Comparison of ENCODE assay signal across 14 cellular contexts in the genomic region with DNA sequence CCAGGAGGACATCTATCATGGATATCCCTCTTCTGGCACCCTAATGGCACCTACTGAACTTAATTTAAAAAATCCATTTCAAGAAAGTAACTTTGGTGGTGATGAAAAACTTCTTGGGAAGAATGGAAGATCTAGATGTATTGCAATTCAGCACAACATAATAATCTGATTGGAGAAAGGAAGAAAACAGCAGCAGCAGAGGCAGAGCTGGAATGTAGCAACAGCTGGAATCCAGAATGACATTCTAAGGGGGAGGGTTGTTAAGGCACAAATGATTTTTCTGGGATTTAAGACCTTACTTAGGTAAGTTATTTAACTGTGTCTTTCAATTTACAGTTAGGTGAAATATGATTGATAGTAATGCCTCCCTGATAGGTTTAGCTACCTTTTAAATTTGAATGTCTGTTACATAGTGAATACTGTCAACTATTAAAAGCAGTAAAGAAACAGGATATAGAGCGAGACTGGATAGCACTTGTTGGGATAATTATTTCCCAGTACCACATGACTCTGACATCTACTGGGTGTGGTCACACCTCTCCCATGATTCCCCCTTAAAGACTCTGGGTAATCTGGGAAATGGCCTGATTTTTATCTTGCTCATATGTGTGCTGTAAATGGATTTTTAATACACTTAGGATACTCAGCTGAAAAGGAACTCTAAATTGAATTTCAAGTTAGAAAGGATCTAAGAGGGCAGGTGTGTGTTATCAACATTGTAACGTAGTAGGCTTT. TPM values are rescaled to one million over a fixed set of nuclear protein-coding genes. Genes with fewer than 3 reads are reported as not detected.
DNase-seq lines count a peak whose midpoint lies in the region; ATAC-seq and TF ChIP-seq lines count a peak whose summit lies in the region.
"Had no signal": no experiment of that assay in that cellular context is flagged by ENCODE, and none has a peak within 500 bp of the region (broad histone marks: within the 10 kb centered on the region; RNA-seq: fewer than 3 reads in every experiment).

No MANE protein-coding gene starts in this region.

- ATAC-seq in GM21717 (IDR thresholded peaks at IDR 0.05; ENCODE audit: unreplicated experiment) = no peak
- ATAC-seq: activated naive CD4-positive, alpha-beta T cell treated with anti-CD3 and anti-CD28 coated beads, Interleukin-2, amount 50 U/mL, for 72 hours had no signal

- H3K9me3 Mint-ChIP-seq in activated CD4-positive, alpha-beta T cell treated with anti-CD3 and anti-CD28 coated beads, Interleukin-2, amount 10 ng/mL, durations not matched to agents 24 days and 14 days = no peaks in the 10 kb centered on the region
- H3K9me3 Mint-ChIP-seq in HFFc6 = no peaks in the 10 kb centered on the region
- no peaks in the 10 kb centered on the region for H3K9me3 Mint-ChIP-seq in nephron
- H3K9me3 Mint-ChIP-seq: activated naive CD4-positive, alpha-beta T cell treated with anti-CD3 and anti-CD28 coated beads, Interleukin-2, amount 50 U/mL, for 72 hours had no signal

- peak overlapping the region; percentile 51 for H3K27ac Mint-ChIP-seq in activated CD4-positive, alpha-beta T cell treated with anti-CD3 and anti-CD28 coated beads, Interleukin-2, amount 10 ng/mL, durations not matched to agents 24 days and 14 days
- H3K27ac Mint-ChIP-seq in HFFc6 = peak overlapping the region; percentile 38; the same call in 1 of the 2 replicates
- H3K27ac Mint-ChIP-seq in nephron = peak overlapping the region in 2 of 3 experiments; percentile 46 to 47
- H3K27ac Mint-ChIP-seq: activated naive CD4-positive, alpha-beta T cell treated with anti-CD3 and anti-CD28 coated beads, Interleukin-2, amount 50 U/mL, for 72 hours had no signal

- H3K27me3 Mint-ChIP-seq in activated CD4-positive, alpha-beta T cell treated with anti-CD3 and anti-CD28 coated beads, Interleukin-2, amount 10 ng/mL, durations not matched to agents 24 days and 14 days = no peaks in the 10 kb centered on the region
- H3K27me3 Mint-ChIP-seq in HFFc6 (ENCODE audit: insufficient read depth) = peaks cover 1% of the 10 kb centered on the region; the same call in 1 of the 2 replicates
- no peaks in the 10 kb centered on the region for H3K27me3 Mint-ChIP-seq in nephron (ENCODE audit: low read depth)

- intact Hi-C loops in activated CD4-positive, alpha-beta T cell treated with anti-CD3 and anti-CD28 coated beads, Interleukin-2, amount 10 ng/mL, durations not matched to agents 24 days and 14 days (cut with micrococcal nuclease) = no loop called here

- no peak overlapping the region for H3K4me3 ChIP-seq in choroid plexus epithelial cell (ENCODE audit: low read depth, low read length)
- H3K4me3 ChIP-seq: PC-9, suprapubic skin had no signal

- peaks cover 47% of the 10 kb centered on the region for H3K4me1 Mint-ChIP-seq in activated CD4-positive, alpha-beta T cell treated with anti-CD3 and anti-CD28 coated beads, Interleukin-2, amount 10 ng/mL, durations not matched to agents 24 days and 14 days
- H3K4me1 Mint-ChIP-seq in HFFc6 (ENCODE audit: low read depth) (peaks cover 63% of the 10 kb centered on the region), nephron (peaks cover 38% of the 10 kb centered on the region)

- TF ChIP-seq CTCF in HFFc6 (IDR thresholded peaks at IDR 0.05) (no peak), choroid plexus epithelial cell (conservative IDR thresholded peaks at IDR 0.05; ENCODE audit: low read depth, low read length) (no peak), nephron (IDR thresholded peaks at IDR 0.05; ENCODE audit: unreplicated experiment in 3 of 3) (no peak)

- no peak overlapping the region for H3K4me3 Mint-ChIP-seq in activated CD4-positive, alpha-beta T cell treated with anti-CD3 and anti-CD28 coated beads, Interleukin-2, amount 10 ng/mL, durations not matched to agents 24 days and 14 days
- H3K4me3 Mint-ChIP-seq in HFFc6 (no peak overlapping the region), nephron (no peak overlapping the region)

- DNase-seq in activated CD4-positive, alpha-beta T cell treated with anti-CD3 and anti-CD28 coated beads, Interleukin-2, amount 10 ng/mL, durations not matched to agents 24 days and 14 days = no peak
- DNase-seq in activated CD4-positive, alpha-beta T cell treated with anti-CD3 and anti-CD28 coated beads for 4 hours = no peak
- no peak for DNase-seq in HFFc6
- DNase-seq in choroid plexus epithelial cell (ENCODE audit: low read depth) = peak; percentile 41
- no peak for DNase-seq in mucosa of gallbladder (ENCODE audit: low spot score)
- DNase-seq in NCI-H748 (lab: John Stamatoyannopoulos, UW; ENCODE audit: unreplicated experiment) = no peak
- DNase-seq: Caco-2, caudate nucleus, PC-9, WERI-Rb-1 had no signal

- H3K36me3 Mint-ChIP-seq in activated CD4-positive, alpha-beta T cell treated with anti-CD3 and anti-CD28 coated beads, Interleukin-2, amount 10 ng/mL, durations not matched to agents 24 days and 14 days (ENCODE audit: low read depth) = peaks cover 46% of the 10 kb centered on the region
- H3K36me3 Mint-ChIP-seq in HFFc6 (ENCODE audit: low read depth) = peaks cover 56% of the 10 kb centered on the region
- peaks cover 61% of the 10 kb centered on the region for H3K36me3 Mint-ChIP-seq in nephron (ENCODE audit: low read depth)

RNA-seq across cellular contexts. Expression of gene CAPRIN1, which starts 11.7 kb away (rescaled TPM):
- 318 and 321 TPM in 2 replicates for total RNA-seq in activated CD4-positive, alpha-beta T cell treated with anti-CD3 and anti-CD28 coated beads, Interleukin-2, amount 10 ng/mL, durations not matched to agents 24 days and 14 days
- total RNA-seq in HFFc6 (2021; fragmentation: NEBNext Ultra II Directional; extraction: Animal tissue kit (Norgen Biotek cat#: 25700)) = 100 to 1,000 TPM; 275 to 313 (median 300) TPM
- total RNA-seq in mucosa of gallbladder = 204 TPM

RNA-seq across cellular contexts. Expression of gene NAT10, which starts 42.2 kb away (rescaled TPM):
- total RNA-seq in activated CD4-positive, alpha-beta T cell treated with anti-CD3 and anti-CD28 coated beads, Interleukin-2, amount 10 ng/mL, durations not matched to agents 24 days and 14 days = 162 and 169 TPM in 2 replicates
- total RNA-seq in HFFc6 (2021; fragmentation: NEBNext Ultra II Directional; extraction: Animal tissue kit (Norgen Biotek cat#: 25700)) = 10 to 100 TPM; 46.9 to 61.2 (median 54.9) TPM
- total RNA-seq in mucosa of gallbladder = 31.6 TPM
